Comparison of ENCODE assay signal across 8 cellular contexts in genomic region chr7:44973610-44974401, GRCh38. TPM values are rescaled to one million over a fixed set of nuclear protein-coding genes. Genes with fewer than 3 reads are reported as not detected.
A peak's percentile ranks its signal among the peaks of the same experiment; 100 is the strongest.
DNase-seq lines count a peak whose midpoint lies in the region; ATAC-seq and TF ChIP-seq lines count a peak whose summit lies in the region.

No MANE protein-coding gene starts in this region.

- H3K9me3 Mint-ChIP-seq in Calu3 (ENCODE audit: low read depth, unreplicated experiment), result no peaks in the 10 kb centered on the region

- H3K27ac ChIP-seq in esophagus squamous epithelium (no peak overlapping the region), gastrocnemius medialis (no peak overlapping the region)

- BruUV-seq in Calu3 (replicated peaks; lab: Mats Ljungman, UMichigan), result no TSS peak

- WGBS in esophagus squamous epithelium, 2 donors, result 57 to 66% methylated on average over 2 to 4 of the region's 10 CpGs

- H3K27me3 ChIP-seq in esophagus squamous epithelium (no peaks in the 10 kb centered on the region), gastrocnemius medialis (no peaks in the 10 kb centered on the region)

- no peaks in the 10 kb centered on the region for H3K9me3 ChIP-seq in esophagus squamous epithelium
- H3K9me3 ChIP-seq in gastrocnemius medialis, result no peaks in the 10 kb centered on the region

- H3K4me1 ChIP-seq in esophagus squamous epithelium (peaks cover 0 to 19% (median 9%) of the 10 kb centered on the region in 3 donors), gastrocnemius medialis (no peaks in the 10 kb centered on the region)

- peaks cover 17% of the 10 kb centered on the region for H3K27me3 Mint-ChIP-seq in Calu3 (ENCODE audit: unreplicated experiment)

- ATAC-seq in gastrocnemius medialis (peak; percentile 54 to 61), GM21526 (IDR thresholded peaks at IDR 0.05; ENCODE audit: low FRiP score, unreplicated experiment) (no peak)

- CTCF ChIA-PET in Calu3 (lab: Charles Lee), result interaction anchor here (0.7 to 3.8 kb wide), 13 partner anchors 9 to 164 kb away, joined by 3 to 47 read pairs (median 5); partner anchors contain the start of genes CCM2 and TBRG4

- peak; percentile 70 for TF ChIP-seq CTCF in Calu3 (IDR thresholded peaks at IDR 0.05; ENCODE audit: unreplicated experiment)
- TF ChIP-seq CTCF in LNCaP clone FGC (IDR thresholded peaks at IDR 0.05; ENCODE audit: control insufficient read depth, extremely low read depth, insufficient read depth), result peak; percentile 21; the same call in 1 of the 2 replicates
- peak in 5 of 6 experiments; percentile 39 to 74 (median 50) for TF ChIP-seq CTCF in esophagus squamous epithelium (IDR thresholded peaks at IDR 0.05)
- TF ChIP-seq CTCF in gastrocnemius medialis (IDR thresholded peaks at IDR 0.05 in 4 of 5, conservative IDR thresholded peaks at IDR 0.05 in 1 of 5), result peak; percentile 25 to 59 (median 50)

- H3K36me3 ChIP-seq in esophagus squamous epithelium (peaks cover 0 to 15% (median 0%) of the 10 kb centered on the region in 3 donors), gastrocnemius medialis (no peaks in the 10 kb centered on the region)

- in situ Hi-C loops in gastrocnemius medialis (cut with MboI; ENCODE audit: low sequenced_read_pairs in 4 of 4), result no loop called here

- H3K27ac Mint-ChIP-seq in Calu3 (ENCODE audit: unreplicated experiment), result no peak overlapping the region

- intact Hi-C loops in Calu3 (cut with micrococcal nuclease; ENCODE audit: unreplicated experiment) (loop anchor here (1.0 kb wide), 1 partner anchor 162 kb away; no protein-coding TSS in a partner anchor), esophagus squamous epithelium (cut with DNase I) (no loop called here), gastrocnemius medialis (cut with DNase I; ENCODE audit: low total_unique reads) (loop anchor here (2.0 kb wide), 1 partner anchor 163 kb away; no protein-coding TSS in a partner anchor)

- H3K4me3 Mint-ChIP-seq in Calu3 (ENCODE audit: low read depth, unreplicated experiment), result no peak overlapping the region

- peaks cover 2% of the 10 kb centered on the region for H3K36me3 Mint-ChIP-seq in Calu3 (ENCODE audit: insufficient read depth, unreplicated experiment)

- peak; percentile 68 for DNase-seq in Calu3
- DNase-seq in LNCaP clone FGC (ENCODE audit: low read depth), result no peak
- peak; percentile 61 to 68 for DNase-seq in activated CD4-positive, alpha-beta T cell treated with anti-CD3 and anti-CD28 coated beads, Interleukin-2, amount 50 U/mL, for 48 hours
- DNase-seq in esophagus squamous epithelium (lab: John Stamatoyannopoulos, UW), result no peak
- DNase-seq in gastrocnemius medialis, result peak in 1 of 2 donors; percentile 44
- no peak for DNase-seq in inferior parietal cortex (ENCODE audit: extremely low spot score)
- DNase-seq in NK-92 treated with Interleukin-12 subunit alpha and Interleukin-12 subunit beta, amount 100 ng/mL, for 24 hours (lab: John Stamatoyannopoulos, UW), result no peak

- H3K4me3 ChIP-seq in LNCaP clone FGC (ENCODE audit: low read depth, low read length), result no peak overlapping the region
- H3K4me3 ChIP-seq in esophagus squamous epithelium, result no peak overlapping the region
- H3K4me3 ChIP-seq in gastrocnemius medialis, result no peak overlapping the region

- TF ChIP-seq POLR2A in esophagus squamous epithelium (IDR thresholded peaks at IDR 0.05) (no peak), gastrocnemius medialis (IDR thresholded peaks at IDR 0.05) (no peak)

- H3K4me1 Mint-ChIP-seq in Calu3 (ENCODE audit: low read depth, unreplicated experiment), result peaks cover 11% of the 10 kb centered on the region

RNA-seq across cellular contexts. Expression of gene MYO1G, which starts 5.0 kb away (rescaled TPM):
- total RNA-seq in Calu3 (2022) (0.33 and 0.39 TPM in 2 replicates), esophagus squamous epithelium (1 to 10 TPM; 1.3 to 5.0 (median 2.6) TPM), gastrocnemius medialis (1 to 10 TPM in 2 of 4 donors, under 1 TPM in 1, not detected in 1; 0.61 to 1.4 (median 1.3) TPM)

RNA-seq across cellular contexts. Expression of gene CCM2, which starts 26.2 kb away (rescaled TPM):
- total RNA-seq in Calu3 (2022) (59.8 and 62.9 TPM in 2 replicates), esophagus squamous epithelium (10 to 100 TPM; 20.0 to 36.3 (median 24.9) TPM), gastrocnemius medialis (10 to 100 TPM; 37.7 to 61.8 (median 47.4) TPM)

Comparison
In these comparisons a context has a peak if more than half of its experiments do, and no peak if none do; other contexts are left out.
1. DNase-seq: peak in Calu3 (single experiment) and activated CD4-positive, alpha-beta T cell treated with anti-CD3 and anti-CD28 coated beads, Interleukin-2, amount 50 U/mL, for 48 hours (2 of 2); none in LNCaP clone FGC (single experiment), esophagus squamous epithelium (single experiment), inferior parietal cortex (single experiment) and NK-92 treated with Interleukin-12 subunit alpha and Interleukin-12 subunit beta, amount 100 ng/mL, for 24 hours (single experiment).
2. Peak in every context shown above with its lines, with median percentiles within 50 percentile points of each other: CTCF ChIP-seq.